Comparison of ENCODE assay signal across 20 cellular contexts in the genomic region with DNA sequence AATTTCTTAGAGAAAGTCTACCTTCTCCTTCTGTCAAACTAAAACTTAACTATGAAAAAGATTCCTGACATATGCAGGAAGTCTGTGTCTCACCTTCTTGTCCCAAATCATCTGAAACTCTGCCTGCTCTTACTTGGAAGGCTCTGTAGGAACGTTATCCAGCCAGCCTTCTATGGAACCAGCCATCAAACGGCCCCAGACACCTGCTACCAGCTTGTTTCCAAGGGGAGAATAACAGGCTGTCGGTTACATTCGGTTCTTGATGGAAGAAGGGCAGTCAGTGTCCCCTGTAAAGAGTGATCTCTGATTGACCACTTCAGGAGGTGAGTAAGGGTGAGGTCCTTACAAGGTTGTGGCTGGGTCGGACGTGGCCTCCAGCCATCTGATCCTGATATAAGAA. TPM values are rescaled to one million over a fixed set of nuclear protein-coding genes. Genes with fewer than 3 reads are reported as not detected.
"Had no signal": no experiment of that assay in that cellular context is flagged by ENCODE, and none has a peak within 500 bp of the region (broad histone marks: within the 10 kb centered on the region; RNA-seq: fewer than 3 reads in every experiment).

No MANE protein-coding gene starts in this region.

- ATAC-seq: activated CD4-positive, alpha-beta T cell treated with anti-CD3 and anti-CD28 coated beads for 36 hours; esophagus mucosa; left lung; naive thymus-derived CD8-positive, alpha-beta T cell; stimulated activated naive B cell treated with anti-CD40 and anti-IgM and Interleukin-4, amounts not matched to agents 10 μg/mL and 1 μg/mL and 100 μg/mL, for 72 hours; T-cell had no signal

- H3K27ac Mint-ChIP-seq: activated B cell treated with CpG ODN at 0.5 μM for 24 hours; activated CD4-positive, alpha-beta T cell treated with anti-CD3 and anti-CD28 coated beads for 36 hours; activated naive CD8-positive, alpha-beta T cell treated with anti-CD3 and anti-CD28 coated beads, Interleukin-2, amount 10 ng/mL, durations not matched to agents 7 days and 5 days; immature natural killer cell; naive thymus-derived CD8-positive, alpha-beta T cell; stimulated activated naive B cell treated with anti-CD40 and anti-IgM and Interleukin-4, amounts not matched to agents 10 μg/mL and 1 μg/mL and 100 μg/mL, for 72 hours; T-cell had no signal

- H3K9me3 Mint-ChIP-seq: activated B cell treated with CpG ODN at 0.5 μM for 24 hours; activated naive CD8-positive, alpha-beta T cell treated with anti-CD3 and anti-CD28 coated beads, Interleukin-2, amount 10 ng/mL, durations not matched to agents 7 days and 5 days; immature natural killer cell; stimulated activated naive B cell treated with anti-CD40 and anti-IgM and Interleukin-4, amounts not matched to agents 10 μg/mL and 1 μg/mL and 100 μg/mL, for 72 hours had no signal

- H3K36me3 Mint-ChIP-seq: activated naive CD8-positive, alpha-beta T cell treated with anti-CD3 and anti-CD28 coated beads, Interleukin-2, amount 10 ng/mL, durations not matched to agents 7 days and 5 days; stimulated activated naive B cell treated with anti-CD40 and anti-IgM and Interleukin-4, amounts not matched to agents 10 μg/mL and 1 μg/mL and 100 μg/mL, for 72 hours; T-cell had no signal

- H3K4me3 Mint-ChIP-seq: activated B cell treated with CpG ODN at 0.5 μM for 24 hours; activated CD4-positive, alpha-beta T cell treated with anti-CD3 and anti-CD28 coated beads for 36 hours; activated naive CD8-positive, alpha-beta T cell treated with anti-CD3 and anti-CD28 coated beads, Interleukin-2, amount 10 ng/mL, durations not matched to agents 7 days and 5 days; immature natural killer cell; naive thymus-derived CD8-positive, alpha-beta T cell; stimulated activated naive B cell treated with anti-CD40 and anti-IgM and Interleukin-4, amounts not matched to agents 10 μg/mL and 1 μg/mL and 100 μg/mL, for 72 hours; T-cell had no signal

- H3K4me1 Mint-ChIP-seq: activated B cell treated with CpG ODN at 0.5 μM for 24 hours; activated CD4-positive, alpha-beta T cell treated with anti-CD3 and anti-CD28 coated beads for 36 hours; activated naive CD8-positive, alpha-beta T cell treated with anti-CD3 and anti-CD28 coated beads, Interleukin-2, amount 10 ng/mL, durations not matched to agents 7 days and 5 days; immature natural killer cell; naive thymus-derived CD8-positive, alpha-beta T cell; stimulated activated naive B cell treated with anti-CD40 and anti-IgM and Interleukin-4, amounts not matched to agents 10 μg/mL and 1 μg/mL and 100 μg/mL, for 72 hours; T-cell had no signal

- DNase-seq: activated B cell treated with CpG ODN at 0.5 μM for 24 hours; activated CD4-positive, alpha-beta T cell treated with anti-CD3 and anti-CD28 coated beads for 36 hours; activated CD4-positive, alpha-beta T cell treated with anti-CD3 and anti-CD28 coated beads, Interleukin-2, amount 50 U/mL, for 48 hours; activated naive CD4-positive, alpha-beta T cell treated with Interleukin-2 at 50 U/mL for 16 hours; activated naive CD8-positive, alpha-beta T cell treated with anti-CD3 and anti-CD28 coated beads, Interleukin-2, amount 10 ng/mL, durations not matched to agents 7 days and 5 days; activated T-cell treated with anti-CD3 and anti-CD28 coated beads, Interleukin-2, amount 50 U/mL, for 48 hours; amniotic stem cell; effector CD4-positive, alpha-beta T cell; foreskin melanocyte; glutamatergic neuron; immature natural killer cell; left lung; naive thymus-derived CD8-positive, alpha-beta T cell; ovary; sigmoid colon; stimulated activated CD4-positive, alpha-beta T cell treated with anti-CD3 and anti-CD28 coated beads, Interleukin-15, amount 100 ng/mL, for 24 hours; stimulated activated naive B cell treated with anti-CD40 and anti-IgM and Interleukin-4, amounts not matched to agents 10 μg/mL and 1 μg/mL and 100 μg/mL, for 72 hours; T-cell had no signal

RNA-seq across cellular contexts. Expression of gene ADAMTS18, which starts 1.7 kb away (rescaled TPM):
- total RNA-seq: activated B cell treated with CpG ODN at 0.5 μM for 24 hours; activated CD4-positive, alpha-beta T cell treated with anti-CD3 and anti-CD28 coated beads for 36 hours; activated naive CD8-positive, alpha-beta T cell treated with anti-CD3 and anti-CD28 coated beads, Interleukin-2, amount 10 ng/mL, durations not matched to agents 7 days and 5 days; esophagus mucosa; naive thymus-derived CD8-positive, alpha-beta T cell; T-cell; ureter had no signal
